In the genomic region with DNA sequence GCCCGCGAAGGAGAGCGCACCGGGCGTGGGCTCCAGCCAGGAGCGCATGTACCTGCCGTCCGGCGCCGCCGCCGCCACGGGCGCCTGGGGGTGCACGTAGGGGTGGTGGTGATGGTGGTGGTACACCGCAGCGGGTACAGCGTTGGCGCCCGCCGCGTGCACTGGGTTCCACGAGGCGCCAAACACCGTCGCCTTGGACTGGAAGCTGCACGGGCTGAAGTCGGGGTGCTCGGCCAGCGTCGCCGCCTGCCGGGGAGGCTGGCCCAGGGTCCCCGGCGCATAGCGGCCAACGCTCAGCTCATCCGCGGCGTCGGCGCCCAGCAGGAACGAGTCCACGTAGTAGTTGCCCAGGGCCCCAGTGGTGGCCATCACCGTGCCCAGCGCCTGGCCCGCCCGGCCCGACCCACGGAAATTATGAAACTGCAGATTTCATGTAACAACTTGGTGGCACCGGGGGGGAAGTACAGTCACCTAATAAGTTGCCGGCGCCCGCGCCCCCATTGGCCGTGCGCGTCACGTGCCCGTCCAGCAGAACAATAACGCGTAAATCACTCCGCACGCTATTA, we compare ENCODE assay signal across 8 cellular contexts. TPM values are rescaled to one million over a fixed set of nuclear protein-coding genes. Genes with fewer than 3 reads are reported as not detected.
DNase-seq lines count a peak whose midpoint lies in the region; ATAC-seq, FAIRE-seq and TF ChIP-seq lines count a peak whose summit lies in the region.

Gene HOXA9, minus strand, starts transcription at position 449 of the 566 bp plus-strand sequence. Its CDS starts 80 bp downstream, at position 369.

- H3K4me3 ChIP-seq in prostate gland: peak within 1 kb of the TSS; percentile 61 to 80

- H3K9me3 ChIP-seq in prostate gland: no peaks in the 10 kb centered on the region

- DNase-seq in NOMO-1 treated with dmso at 0.1 percent for 144 hours (lab: John Stamatoyannopoulos, UW; ENCODE audit: unreplicated experiment): peak; percentile 81
- DNase-seq in erythroblast (lab: John Stamatoyannopoulos, UW): peak; percentile 32 to 49
- DNase-seq in prostate gland (ENCODE audit: low spot score): peak; percentile 96
- no peak for DNase-seq in head of caudate nucleus
- no peak for DNase-seq in amygdala (lab: John Stamatoyannopoulos, UW)
- no peak for DNase-seq in NCI-H2196 (lab: John Stamatoyannopoulos, UW; ENCODE audit: unreplicated experiment)

- H3K36me3 ChIP-seq in prostate gland: no peaks in the 10 kb centered on the region

- intact Hi-C loops in prostate gland (cut with DNase I): loop anchor here (5.0 kb wide), 1 partner anchor 963 kb away; the partner anchor contains the start of genes CBX3 and HNRNPA2B1
- intact Hi-C loops in head of caudate nucleus (cut with DNase I): loop anchor here (10.0 kb wide), 1 partner anchor 1300 kb away; no protein-coding TSS in a partner anchor

- H3K27ac ChIP-seq in prostate gland: peak within 1 kb of the TSS; percentile 96

- WGBS in prostate gland: under 1% methylated on average over 61 of the region's 64 CpGs

- FAIRE-seq in G401.6 (lab: Jason Lieb, UNC): peak; percentile 97

- no peaks in the 10 kb centered on the region for H3K4me1 ChIP-seq in prostate gland (replicated peaks)

- TF ChIP-seq CTCF in prostate gland (IDR thresholded peaks at IDR 0.05): peak in 3 of 4 experiments; percentile 14 to 45 (median 24)

- TF ChIP-seq POLR2A in erythroblast (IDR thresholded peaks at IDR 0.05; ENCODE audit: low read length) (no peak), prostate gland (IDR thresholded peaks at IDR 0.05) (peak; percentile 88)

- no peaks in the 10 kb centered on the region for H3K27me3 ChIP-seq in prostate gland (replicated peaks; ENCODE audit: insufficient read depth)

- no peak for ATAC-seq in GM21737 (IDR thresholded peaks at IDR 0.05; ENCODE audit: unreplicated experiment)

RNA-seq across cellular contexts. Expression of gene HOXA9, which starts in this region (rescaled TPM):
- 10 to 100 TPM; 14.7 to 57.0 TPM for total RNA-seq in prostate gland

Comparison
In these comparisons a context has a peak if more than half of its experiments do, and no peak if none do; other contexts are left out.
1. DNase-seq: peak in NOMO-1 treated with dmso at 0.1 percent for 144 hours (single experiment), erythroblast (2 of 2) and prostate gland (single experiment); none in head of caudate nucleus (0 of 42), amygdala (0 of 56) and NCI-H2196 (single experiment).